In genomic region chr3:71089271-71089670, GRCh38 we compare ENCODE assay signal across 13 cellular contexts.
A peak's percentile ranks its signal among the peaks of the same experiment; 100 is the strongest.
DNase-seq lines count a peak whose midpoint lies in the region; ATAC-seq and TF ChIP-seq lines count a peak whose summit lies in the region.
"Had no signal": no experiment of that assay in that cellular context is flagged by ENCODE, and none has a peak within 500 bp of the region (broad histone marks: within the 10 kb centered on the region; RNA-seq: fewer than 3 reads in every experiment).

No MANE protein-coding gene starts in this region.

- H3K4me3 ChIP-seq in CD4-positive, alpha-beta memory T cell (ENCODE audit: low read length in 2 of 2) = no peak overlapping the region
- H3K4me3 ChIP-seq in mucosa of descending colon = no peak overlapping the region
- H3K4me3 ChIP-seq: gastrocnemius medialis had no signal

- peak overlapping the region; percentile 59 for H3K27ac ChIP-seq in CD4-positive, alpha-beta memory T cell (ENCODE audit: low read depth, low read length)
- H3K27ac ChIP-seq: gastrocnemius medialis had no signal

- intact Hi-C loops in CD4-positive, alpha-beta memory T cell (cut with micrococcal nuclease) = no loop called here
- intact Hi-C loops in mucosa of descending colon (cut with DNase I, micrococcal nuclease) = no loop called here

- H3K4me1 Mint-ChIP-seq in CD4-positive, alpha-beta memory T cell = peaks cover 54 to 84% (median 72%) of the 10 kb centered on the region in 4 donors

- H3K9me3 ChIP-seq in CD4-positive, alpha-beta memory T cell (ENCODE audit: control insufficient read depth in 1 of 2, low read length in 2 of 2) = no peaks in the 10 kb centered on the region
- no peaks in the 10 kb centered on the region for H3K9me3 ChIP-seq in mucosa of descending colon
- H3K9me3 ChIP-seq: gastrocnemius medialis had no signal

- TF ChIP-seq CTCF in mucosa of descending colon (IDR thresholded peaks at IDR 0.05) = no peak

- peak overlapping the region in 7 of 8 donors; percentile 51 to 91 (median 57) for H3K4me3 Mint-ChIP-seq in CD4-positive, alpha-beta memory T cell
- H3K4me3 Mint-ChIP-seq: dendritic cell treated with granulocyte-macrophage colony-stimulating factor and Interleukin-4, amounts not matched to agents 40 ng/mL and 50 ng/mL, for 4 days had no signal

- peaks cover 85% of the 10 kb centered on the region for H3K4me1 ChIP-seq in CD4-positive, alpha-beta memory T cell (ENCODE audit: insufficient read depth, low read length)
- peaks cover 8% of the 10 kb centered on the region for H3K4me1 ChIP-seq in mucosa of descending colon (ENCODE audit: low read depth)
- H3K4me1 ChIP-seq: gastrocnemius medialis had no signal

- CTCF ChIA-PET in CD4-positive, alpha-beta memory T cell (lab: Charles Lee; ENCODE audit: partially characterized antibody) = no interaction called here

- H3K9me3 Mint-ChIP-seq in CD4-positive, alpha-beta memory T cell = peaks cover 0 to 4% (median under 1%) of the 10 kb centered on the region in 8 donors
- peaks cover 0 to 1% of the 10 kb centered on the region in 2 donors for H3K9me3 Mint-ChIP-seq in activated naive CD4-positive, alpha-beta T cell treated with anti-CD3 and anti-CD28 coated beads, Interleukin-2, amount 50 U/mL, for 72 hours
- H3K9me3 Mint-ChIP-seq: dendritic cell treated with granulocyte-macrophage colony-stimulating factor and Interleukin-4, amounts not matched to agents 40 ng/mL and 50 ng/mL, for 4 days had no signal

- H3K27ac Mint-ChIP-seq in CD4-positive, alpha-beta memory T cell = peak overlapping the region; percentile 89 to 98 (median 93)
- H3K27ac Mint-ChIP-seq in activated naive CD4-positive, alpha-beta T cell treated with anti-CD3 and anti-CD28 coated beads, Interleukin-2, amount 50 U/mL, for 72 hours = peak overlapping the region; percentile 82 to 84
- H3K27ac Mint-ChIP-seq: dendritic cell treated with granulocyte-macrophage colony-stimulating factor and Interleukin-4, amounts not matched to agents 40 ng/mL and 50 ng/mL, for 4 days had no signal

- peaks cover 32 to 40% of the 10 kb centered on the region in 2 donors for H3K36me3 Mint-ChIP-seq in CD4-positive, alpha-beta memory T cell
- peaks cover 15 to 25% of the 10 kb centered on the region in 2 donors for H3K36me3 Mint-ChIP-seq in activated naive CD4-positive, alpha-beta T cell treated with anti-CD3 and anti-CD28 coated beads, Interleukin-2, amount 50 U/mL, for 72 hours

- DNase-seq in CD4-positive, alpha-beta memory T cell = no peak
- peak; percentile 66 for DNase-seq in HCEC 1CT
- DNase-seq in activated naive CD4-positive, alpha-beta T cell treated with anti-CD3 and anti-CD28 coated beads, Interleukin-2, amount 50 U/mL, for 72 hours (ENCODE audit: low spot score in 2 of 2) = no peak
- no peak for DNase-seq in mucosa of descending colon
- no peak for DNase-seq in NCI-H526 treated with DMSO at 0.1 percent for 48 hours (lab: John Stamatoyannopoulos, UW)
- DNase-seq: activated CD8-positive, alpha-beta memory T cell treated with anti-CD3 and anti-CD28 coated beads for 24 hours; amniotic stem cell; gastrocnemius medialis; NCI-H1105 treated with DMSO at 0.1 percent for 48 hours had no signal

- POLR2A ChIA-PET in CD4-positive, alpha-beta memory T cell (lab: Charles Lee; ENCODE audit: partially characterized antibody) = interaction anchor here (1.0 kb wide), 1 partner anchor 25 kb away, joined by 3 read pairs; no protein-coding TSS in a partner anchor

- H3K27me3 Mint-ChIP-seq in CD4-positive, alpha-beta memory T cell = no peaks in the 10 kb centered on the region
- H3K27me3 Mint-ChIP-seq: dendritic cell treated with granulocyte-macrophage colony-stimulating factor and Interleukin-4, amounts not matched to agents 40 ng/mL and 50 ng/mL, for 4 days had no signal

- no peaks in the 10 kb centered on the region for H3K36me3 ChIP-seq in CD4-positive, alpha-beta memory T cell (ENCODE audit: insufficient read depth, low read length)
- no peaks in the 10 kb centered on the region for H3K36me3 ChIP-seq in mucosa of descending colon (ENCODE audit: low read depth)
- H3K36me3 ChIP-seq: gastrocnemius medialis had no signal

- no peaks in the 10 kb centered on the region for H3K27me3 ChIP-seq in CD4-positive, alpha-beta memory T cell (ENCODE audit: insufficient read depth, low read length)
- H3K27me3 ChIP-seq: gastrocnemius medialis had no signal

- ATAC-seq in activated naive CD4-positive, alpha-beta T cell treated with anti-CD3 and anti-CD28 coated beads, Interleukin-2, amount 50 U/mL, for 72 hours = no peak
- peak; percentile 70 for ATAC-seq in mucosa of descending colon
- no peak for ATAC-seq in GM18498 (IDR thresholded peaks at IDR 0.05; ENCODE audit: unreplicated experiment)
- no peak for ATAC-seq in GM18873 (IDR thresholded peaks at IDR 0.05; ENCODE audit: low FRiP score, unreplicated experiment)
- ATAC-seq: gastrocnemius medialis, Panc1 had no signal
